In genomic region chr6:5345324-5345723, GRCh38 we compare ENCODE assay signal across 21 cellular contexts.
A peak's percentile ranks its signal among the peaks of the same experiment; 100 is the strongest.
DNase-seq lines count a peak whose midpoint lies in the region; ATAC-seq and TF ChIP-seq lines count a peak whose summit lies in the region.
"Had no signal": no experiment of that assay in that cellular context is flagged by ENCODE, and none has a peak within 500 bp of the region (broad histone marks: within the 10 kb centered on the region; RNA-seq: fewer than 3 reads in every experiment).

No MANE protein-coding gene starts in this region.

- H3K27me3 ChIP-seq in KMS-11 (ENCODE audit: insufficient read depth, low read depth) = no peaks in the 10 kb centered on the region
- H3K27me3 ChIP-seq: BE2C; BLaER1 treated with 17β-estradiol and CSF1 and Interleukin-3, amounts not matched to agents 10 nM and 100 nM had no signal

- no peak overlapping the region for H3K4me3 ChIP-seq in GM12865 (ENCODE audit: low read depth, low read length)
- no peak overlapping the region for H3K4me3 ChIP-seq in KMS-11 (IDR thresholded peaks at IDR 0.05; ENCODE audit: insufficient read depth, low read depth, low read length)
- H3K4me3 ChIP-seq: A549; BLaER1 treated with 17β-estradiol and CSF1 and Interleukin-3, amounts not matched to agents 10 nM and 100 nM; HAP-1 had no signal

- DNase-seq in GM12865 (ENCODE audit: low read depth) (peak; percentile 17), NCI-H2227 treated with DMSO at 0.1 percent for 48 hours (lab: John Stamatoyannopoulos, UW) (peak; percentile 23), epidermal melanocyte (ENCODE audit: insufficient read length, low spot score) (no peak)
- no peak for DNase-seq in effector CD4-positive, alpha-beta T cell
- DNase-seq: 8988T; ACHN; AML-193; BE2C; CD4-positive, alpha-beta T cell; CD8-positive, alpha-beta memory T cell; DMS 273 treated with DMSO at 0.1 percent for 48 hours; DMS79; EL; GDM1; GOT3; HFFc6 had no signal

- peaks cover 17% of the 10 kb centered on the region for H3K4me1 ChIP-seq in KMS-11 (ENCODE audit: low read depth, poor library complexity, severe bottlenecking)
- H3K4me1 ChIP-seq: A549, BE2C, HAP-1 had no signal

- H3K27ac ChIP-seq in KMS-11 = peak overlapping the region; percentile 43; the same call in 1 of the 2 replicates
- H3K27ac ChIP-seq: A549; BLaER1 treated with 17β-estradiol and CSF1 and Interleukin-3, amounts not matched to agents 10 nM and 100 nM had no signal

- H3K79me2 ChIP-seq in KMS-11 (ENCODE audit: insufficient read depth, low read depth) = no peaks in the 10 kb centered on the region

- ATAC-seq in HG02840 (IDR thresholded peaks at IDR 0.05; ENCODE audit: low FRiP score, unreplicated experiment) = no peak
- ATAC-seq: A549 had no signal

- H2AFZ ChIP-seq in KMS-11 (ENCODE audit: low read depth) = no peak overlapping the region

- TF ChIP-seq CTCF in GM12865 (IDR thresholded peaks at IDR 0.05; ENCODE audit: insufficient read depth, low read depth, low read length, missing control alignments) (no peak), KMS-11 (conservative IDR thresholded peaks at IDR 0.05; ENCODE audit: low read depth, low read length) (no peak)

- H3K9ac ChIP-seq in KMS-11 = no peak overlapping the region; the same call in 1 of the 2 replicates
- H3K9ac ChIP-seq: BLaER1 treated with 17β-estradiol and CSF1 and Interleukin-3, amounts not matched to agents 10 nM and 100 nM had no signal

- H3K36me3 ChIP-seq in KMS-11 (ENCODE audit: insufficient read depth) = no peaks in the 10 kb centered on the region
- H3K36me3 ChIP-seq: BE2C, HAP-1 had no signal

- H3K4me2 ChIP-seq in KMS-11 = peak overlapping the region; percentile 22
- H3K4me2 ChIP-seq: A549; BLaER1 treated with 17β-estradiol and CSF1 and Interleukin-3, amounts not matched to agents 10 nM and 100 nM had no signal

- H4K20me1 ChIP-seq in KMS-11 (ENCODE audit: insufficient read depth) = no peaks in the 10 kb centered on the region
- H4K20me1 ChIP-seq: BLaER1 treated with 17β-estradiol and CSF1 and Interleukin-3, amounts not matched to agents 10 nM and 100 nM had no signal

Comparison
In these comparisons a context has a peak if more than half of its experiments do, and no peak if none do; other contexts are left out.
1. DNase-seq: peak in GM12865 (single experiment) and NCI-H2227 treated with DMSO at 0.1 percent for 48 hours (single experiment); none in effector CD4-positive, alpha-beta T cell (single experiment) and epidermal melanocyte (single experiment).